In the genomic region with DNA sequence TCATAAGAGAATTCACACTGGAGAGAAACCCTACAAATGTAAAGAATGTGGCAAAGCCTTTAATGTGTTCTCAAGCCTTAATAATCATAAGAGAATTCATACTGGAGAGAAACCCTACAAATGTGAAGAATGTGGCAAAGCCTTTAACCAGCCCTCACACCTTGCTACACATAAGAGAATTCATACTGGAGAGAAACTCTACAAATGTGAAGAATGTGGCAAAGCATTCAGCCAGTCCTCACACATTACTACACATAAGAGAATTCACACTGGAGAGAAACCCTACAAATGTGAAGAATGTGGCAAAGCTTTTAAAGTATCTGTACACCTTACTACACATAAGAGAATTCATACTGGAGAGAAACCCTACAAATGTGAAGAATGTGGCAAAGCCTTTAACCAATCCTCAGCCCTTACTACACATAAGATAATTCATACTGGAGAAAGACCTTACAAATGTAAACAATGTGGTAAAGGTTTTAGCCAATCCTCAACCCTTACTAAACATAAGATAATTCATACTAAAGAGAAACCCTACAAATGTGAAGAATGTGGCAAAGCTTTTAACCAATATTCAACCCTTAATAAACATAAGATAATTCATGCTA, we compare ENCODE assay signal across 4 cellular contexts. TPM values are rescaled to one million over a fixed set of nuclear protein-coding genes. Genes with fewer than 3 reads are reported as not detected.
"Had no signal": no experiment of that assay in that cellular context is flagged by ENCODE, and none has a peak within 500 bp of the region (broad histone marks: within the 10 kb centered on the region; RNA-seq: fewer than 3 reads in every experiment).

No MANE protein-coding gene starts in this region.

RNA-seq across cellular contexts. Expression of a gene that starts 25.7 kb away (rescaled TPM):
- total RNA-seq: HT-29, HT1080, IMR-90 had no signal
- polyA plus RNA-seq: IgD-negative memory B cell, IMR-90 had no signal
